Comparison of ENCODE assay signal across 25 cellular contexts in genomic region chr14:99691111-99691885, GRCh38. TPM values are rescaled to one million over a fixed set of nuclear protein-coding genes. Genes with fewer than 3 reads are reported as not detected.
"Had no signal": no experiment of that assay in that cellular context is flagged by ENCODE, and none has a peak within 500 bp of the region (broad histone marks: within the 10 kb centered on the region; RNA-seq: fewer than 3 reads in every experiment).

No MANE protein-coding gene starts in this region.

- DNase-seq: activated CD4-positive, alpha-beta T cell treated with anti-CD3 and anti-CD28 coated beads for 36 hours; activated CD4-positive, CD25-positive, alpha-beta regulatory T cell; activated naive CD8-positive, alpha-beta T cell treated with anti-CD3 and anti-CD28 coated beads, Interleukin-2, amount 50 U/mL, for 24 hours; activated T-cell treated with anti-CD3 and anti-CD28 coated beads, Interleukin-2, amount 50 U/mL, for 48 hours; amygdala; effector CD8-positive, alpha-beta T cell; erythroblast; gastrocnemius medialis; glutamatergic neuron; left colon; midbrain; stimulated activated CD4-positive, alpha-beta T cell treated with anti-CD3 and anti-CD28 coated beads, Interleukin-12 subunit alpha, Interleukin-12 subunit beta, amount 100 ng/mL, for 4 hours; stimulated activated CD4-positive, alpha-beta T cell treated with anti-CD3 and anti-CD28 coated beads, Interleukin-4, amount 100 ng/mL, for 1 hour; stimulated activated naive CD8-positive, alpha-beta T cell treated with anti-CD3 and anti-CD28 coated beads, Interleukin-15, Interleukin-2, amounts not matched to agents 100 U/mL and 50 U/mL, for 24 hours; T-cell; testis; transverse colon had no signal

- H3K36me3 Mint-ChIP-seq: activated naive CD4-positive, alpha-beta T cell treated with anti-CD3 and anti-CD28 coated beads, Interleukin-2, amount 50 U/mL, for 24 hours; naive thymus-derived CD8-positive, alpha-beta T cell; T-cell had no signal

- H3K27ac Mint-ChIP-seq: activated CD4-positive, alpha-beta T cell treated with anti-CD3 and anti-CD28 coated beads for 36 hours; activated naive CD4-positive, alpha-beta T cell treated with anti-CD3 and anti-CD28 coated beads, Interleukin-2, amount 50 U/mL, for 24 hours; activated naive CD8-positive, alpha-beta T cell treated with anti-CD3 and anti-CD28 coated beads, Interleukin-2, amount 50 U/mL, for 24 hours; activated T-helper 2 cell treated with anti-CD3 and anti-CD28 coated beads, Interferon-gamma antibody, Interleukin-2, Interleukin-4, amounts not matched to agents 10 μg/mL and 5 μg/mL and 100 μg/mL, durations not matched to agents 14 hours and 24 hours and 36 hours; dendritic cell treated with granulocyte-macrophage colony-stimulating factor and Interleukin-4, amounts not matched to agents 40 ng/mL and 50 ng/mL, for 4 days; naive thymus-derived CD8-positive, alpha-beta T cell; progenitor cell of endocrine pancreas; T-cell had no signal

- H3K4me3 Mint-ChIP-seq: activated CD4-positive, alpha-beta T cell treated with anti-CD3 and anti-CD28 coated beads for 36 hours; activated naive CD4-positive, alpha-beta T cell treated with anti-CD3 and anti-CD28 coated beads, Interleukin-2, amount 50 U/mL, for 24 hours; activated naive CD8-positive, alpha-beta T cell treated with anti-CD3 and anti-CD28 coated beads, Interleukin-2, amount 50 U/mL, for 24 hours; central memory CD8-positive, alpha-beta T cell; dendritic cell treated with granulocyte-macrophage colony-stimulating factor and Interleukin-4, amounts not matched to agents 40 ng/mL and 50 ng/mL, for 4 days; naive thymus-derived CD8-positive, alpha-beta T cell; T-cell had no signal

- H3K9me3 Mint-ChIP-seq: activated naive CD4-positive, alpha-beta T cell treated with anti-CD3 and anti-CD28 coated beads, Interleukin-2, amount 50 U/mL, for 24 hours; activated naive CD8-positive, alpha-beta T cell treated with anti-CD3 and anti-CD28 coated beads, Interleukin-2, amount 50 U/mL, for 24 hours; activated T-helper 2 cell treated with anti-CD3 and anti-CD28 coated beads, Interferon-gamma antibody, Interleukin-2, Interleukin-4, amounts not matched to agents 10 μg/mL and 5 μg/mL and 100 μg/mL, durations not matched to agents 14 hours and 24 hours and 36 hours; central memory CD8-positive, alpha-beta T cell; dendritic cell treated with granulocyte-macrophage colony-stimulating factor and Interleukin-4, amounts not matched to agents 40 ng/mL and 50 ng/mL, for 4 days; naive thymus-derived CD8-positive, alpha-beta T cell; T-cell had no signal

- ATAC-seq: activated CD4-positive, alpha-beta T cell treated with anti-CD3 and anti-CD28 coated beads for 36 hours; activated naive CD8-positive, alpha-beta T cell treated with anti-CD3 and anti-CD28 coated beads, Interleukin-2, amount 50 U/mL, for 24 hours; gastrocnemius medialis; left colon; naive thymus-derived CD8-positive, alpha-beta T cell; sciatic nerve; stimulated activated naive CD8-positive, alpha-beta T cell treated with anti-CD3 and anti-CD28 coated beads, Interleukin-15, Interleukin-2, amounts not matched to agents 100 U/mL and 50 U/mL, for 24 hours; T-cell had no signal

RNA-seq across cellular contexts. Expression of gene CYP46A1, which starts 7.2 kb away (rescaled TPM):
- total RNA-seq: activated T-helper 2 cell treated with anti-CD3 and anti-CD28 coated beads, Interferon-gamma antibody, Interleukin-2, Interleukin-4, amounts not matched to agents 10 μg/mL and 5 μg/mL and 100 μg/mL, durations not matched to agents 14 hours and 24 hours and 36 hours had no signal

RNA-seq across cellular contexts. Expression of gene HHIPL1, which starts 46.4 kb away (rescaled TPM):
- total RNA-seq: activated CD8-positive, alpha-beta memory T cell treated with anti-CD3 and anti-CD28 coated beads for 36 hours; activated T-helper 2 cell treated with anti-CD3 and anti-CD28 coated beads, Interferon-gamma antibody, Interleukin-2, Interleukin-4, amounts not matched to agents 10 μg/mL and 5 μg/mL and 100 μg/mL, durations not matched to agents 14 hours and 24 hours and 36 hours had no signal
- polyA plus RNA-seq: naive thymus-derived CD8-positive, alpha-beta T cell had no signal
